Comparison of ENCODE assay signal across 20 cellular contexts in the genomic region with DNA sequence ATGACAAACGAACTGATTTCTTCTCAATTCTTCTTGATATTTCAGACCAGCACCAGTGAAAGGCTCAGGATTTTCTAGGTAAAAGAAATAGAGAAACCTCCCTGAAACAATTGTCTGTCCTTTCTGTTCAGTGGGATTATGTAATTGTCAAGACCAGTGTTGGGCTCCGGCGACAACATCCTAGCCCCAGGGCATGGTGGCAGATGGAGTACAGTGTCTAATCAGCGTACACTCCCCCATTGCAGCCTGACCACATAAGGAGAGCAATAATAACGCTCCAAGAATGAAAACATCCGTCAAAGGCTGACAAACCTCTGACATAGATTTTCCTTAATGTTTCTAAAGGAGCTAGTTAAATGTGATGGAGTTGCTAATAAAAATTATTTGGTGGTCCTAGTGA.
"Had no signal": no experiment of that assay in that cellular context is flagged by ENCODE, and none has a peak within 500 bp of the region (broad histone marks: within the 10 kb centered on the region; RNA-seq: fewer than 3 reads in every experiment).

No MANE protein-coding gene starts in this region.

- H3K36me3 ChIP-seq: WERI-Rb-1 had no signal

- DNase-seq: activated CD4-positive, alpha-beta memory T cell treated with anti-CD3 and anti-CD28 coated beads, Interleukin-2, amount 10 ng/mL, durations not matched to agents 7 days and 5 days; activated CD4-positive, alpha-beta T cell treated with anti-CD3 and anti-CD28 coated beads for 36 hours; activated CD4-positive, alpha-beta T cell treated with anti-CD3 and anti-CD28 coated beads, Interleukin-2, amount 50 U/mL, for 1 hour; activated CD8-positive, alpha-beta memory T cell treated with anti-CD3 and anti-CD28 coated beads, Interleukin-2, amount 50 U/mL, for 4 hours; activated gamma-delta T cell treated with Interleukin-2 at 50 U/mL for 16 hours; activated naive CD4-positive, alpha-beta T cell treated with anti-CD3 and anti-CD28 coated beads, Interleukin-2, amount 10 ng/mL, durations not matched to agents 7 days and 5 days; activated naive CD8-positive, alpha-beta T cell treated with anti-CD3 and anti-CD28 coated beads for 36 hours; activated T-cell treated with anti-CD3 and anti-CD28 coated beads, Interleukin-2, amount 50 U/mL, for 72 hours; cerebellar nuclear complex; KG1; NCI-H1048; NCI-H187; NCI-H2081 treated with DMSO at 0.1 percent for 48 hours; NCI-H446; NCI-H524; NCI-H748 treated with DMSO at 0.1 percent for 48 hours; PC-3; SIG-M5; T-helper 1 cell; WERI-Rb-1 had no signal

- H3K27ac ChIP-seq: WERI-Rb-1 had no signal
